Comparison of ENCODE assay signal across 32 cellular contexts in the genomic region with DNA sequence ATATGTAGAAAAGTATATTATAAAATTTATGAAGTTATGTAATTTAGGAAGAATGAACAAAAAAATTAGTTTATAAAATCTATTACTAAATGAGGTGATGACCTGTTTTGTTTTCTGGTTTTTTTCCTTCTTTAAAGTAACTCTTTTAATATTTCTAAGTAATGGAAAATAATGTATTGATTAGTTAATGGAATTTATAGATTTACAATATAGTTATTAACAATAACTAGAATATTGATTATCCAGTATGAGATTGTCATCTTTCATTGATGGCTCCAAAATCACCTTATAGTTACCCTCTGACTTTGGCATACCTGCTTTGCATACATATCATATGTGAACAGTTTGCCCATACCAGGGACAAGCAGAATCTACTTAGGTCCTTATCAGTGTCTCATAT.
"Had no signal": no experiment of that assay in that cellular context is flagged by ENCODE, and none has a peak within 500 bp of the region (broad histone marks: within the 10 kb centered on the region; RNA-seq: fewer than 3 reads in every experiment).

No MANE protein-coding gene starts in this region.

- DNase-seq: naive thymus-derived CD8-positive, alpha-beta T cell; nephron progenitor cell; nucleus accumbens; posterior cingulate gyrus; psoas muscle; right cardiac atrium; right lobe of liver; sigmoid colon; small intestine; spleen; stimulated activated CD4-positive, alpha-beta T cell treated with anti-CD3 and anti-CD28 coated beads, Interleukin-12 subunit alpha, Interleukin-12 subunit beta, amount 100 ng/mL, for 4 hours; stimulated activated CD4-positive, alpha-beta T cell treated with anti-CD3 and anti-CD28 coated beads, Interleukin-1b, Interleukin-23, amount 100 ng/mL, for 48 hours; stimulated activated CD4-positive, alpha-beta T cell treated with anti-CD3 and anti-CD28 coated beads, Interleukin-4, amount 100 ng/mL, for 1 hour; stimulated activated CD4-positive, alpha-beta T cell treated with anti-CD3 and anti-CD28 coated beads, Interleukin-4, amount 100 ng/mL, for 4 hours; stimulated activated CD8-positive, alpha-beta memory T cell treated with anti-CD3 and anti-CD28 coated beads, Interleukin-4, amount 100 ng/mL, for 48 hours; stimulated activated naive CD4-positive, alpha-beta T cell; stimulated activated naive CD8-positive, alpha-beta T cell treated with anti-CD3 and anti-CD28 coated beads, Interleukin-15, amount 100 ng/mL, for 72 hours; stimulated activated naive CD8-positive, alpha-beta T cell treated with anti-CD3 and anti-CD28 coated beads, Interleukin-15, Interleukin-2, amounts not matched to agents 100 U/mL and 50 U/mL, for 24 hours; substantia nigra; testis; tibial artery; transverse colon; upper lobe of left lung had no signal

- H3K36me3 ChIP-seq: neutrophil, right lobe of liver, transverse colon had no signal

- H3K4me1 ChIP-seq: parathyroid adenoma, right lobe of liver, testis, transverse colon, upper lobe of left lung had no signal

- H3K27me3 Mint-ChIP-seq: progenitor cell of endocrine pancreas; stimulated activated naive CD8-positive, alpha-beta T cell treated with anti-CD3 and anti-CD28 coated beads, Interleukin-15, amount 100 ng/mL, for 72 hours had no signal

- FAIRE-seq: small intestine, urothelium cell line had no signal

- H3K4me1 Mint-ChIP-seq: stimulated activated memory B cell treated with anti-CD40 and anti-IgM and Interleukin-4, amounts not matched to agents 10 μg/mL and 1 μg/mL and 100 μg/mL, for 72 hours; stimulated activated naive CD8-positive, alpha-beta T cell treated with anti-CD3 and anti-CD28 coated beads, Interleukin-15, amount 100 ng/mL, for 72 hours had no signal

- H3K9ac ChIP-seq: parathyroid adenoma had no signal

- H3K4me3 Mint-ChIP-seq: naive thymus-derived CD8-positive, alpha-beta T cell; natural killer cell treated with Interleukin-12 subunit alpha and Interleukin-12 subunit beta and Interleukin-15 and Interleukin-18, amount 100 ng/mL, for 72 hours; nephron progenitor cell; neural crest cell; stimulated activated memory B cell treated with anti-CD40 and anti-IgM and Interleukin-4, amounts not matched to agents 10 μg/mL and 1 μg/mL and 100 μg/mL, for 72 hours; stimulated activated naive CD8-positive, alpha-beta T cell treated with anti-CD3 and anti-CD28 coated beads, Interleukin-15, amount 100 ng/mL, for 72 hours had no signal

- H3K9me3 ChIP-seq: neutrophil, psoas muscle, right lobe of liver, sigmoid colon, spleen, suprapubic skin, testis, tibial artery, transverse colon, upper lobe of left lung, vagina had no signal

- H3K27ac ChIP-seq: neutrophil, parathyroid adenoma, psoas muscle, right lobe of liver, sigmoid colon, spleen, suprapubic skin, testis, tibial artery, transverse colon, upper lobe of left lung, vagina had no signal

- ATAC-seq: naive thymus-derived CD8-positive, alpha-beta T cell; natural killer cell treated with Interleukin-12 subunit alpha and Interleukin-12 subunit beta and Interleukin-15 and Interleukin-18, amount 100 ng/mL, for 72 hours; psoas muscle; right cardiac atrium; right lobe of liver; stimulated activated memory B cell treated with anti-CD40 and anti-IgM and Interleukin-4, amounts not matched to agents 10 μg/mL and 1 μg/mL and 100 μg/mL, for 72 hours; stimulated activated naive CD8-positive, alpha-beta T cell treated with anti-CD3 and anti-CD28 coated beads, Interleukin-15, amount 100 ng/mL, for 72 hours; stimulated activated naive CD8-positive, alpha-beta T cell treated with anti-CD3 and anti-CD28 coated beads, Interleukin-15, Interleukin-2, amounts not matched to agents 100 U/mL and 50 U/mL, for 24 hours had no signal

- H2AFZ ChIP-seq: parathyroid adenoma had no signal

- H3K27me3 ChIP-seq: right lobe of liver, sigmoid colon, spleen, suprapubic skin, testis, tibial artery, transverse colon, upper lobe of left lung, vagina had no signal

- H3K27ac Mint-ChIP-seq: natural killer cell treated with Interleukin-12 subunit alpha and Interleukin-12 subunit beta and Interleukin-15 and Interleukin-18, amount 100 ng/mL, for 72 hours; nephron progenitor cell; progenitor cell of endocrine pancreas; stimulated activated memory B cell treated with anti-CD40 and anti-IgM and Interleukin-4, amounts not matched to agents 10 μg/mL and 1 μg/mL and 100 μg/mL, for 72 hours; stimulated activated naive CD8-positive, alpha-beta T cell treated with anti-CD3 and anti-CD28 coated beads, Interleukin-15, amount 100 ng/mL, for 72 hours had no signal

- H3K36me3 Mint-ChIP-seq: natural killer cell treated with Interleukin-12 subunit alpha and Interleukin-12 subunit beta and Interleukin-15 and Interleukin-18, amount 100 ng/mL, for 72 hours; stimulated activated memory B cell treated with anti-CD40 and anti-IgM and Interleukin-4, amounts not matched to agents 10 μg/mL and 1 μg/mL and 100 μg/mL, for 72 hours had no signal

- H3K9me3 Mint-ChIP-seq: naive thymus-derived CD8-positive, alpha-beta T cell; natural killer cell treated with Interleukin-12 subunit alpha and Interleukin-12 subunit beta and Interleukin-15 and Interleukin-18, amount 100 ng/mL, for 72 hours; nephron progenitor cell; neural crest cell; stimulated activated memory B cell treated with anti-CD40 and anti-IgM and Interleukin-4, amounts not matched to agents 10 μg/mL and 1 μg/mL and 100 μg/mL, for 72 hours; stimulated activated naive CD8-positive, alpha-beta T cell treated with anti-CD3 and anti-CD28 coated beads, Interleukin-15, amount 100 ng/mL, for 72 hours had no signal

- H3K4me3 ChIP-seq: psoas muscle, right lobe of liver, sigmoid colon, spleen, suprapubic skin, testis, tibial artery, transverse colon, upper lobe of left lung, vagina had no signal
